Comparison of ENCODE assay signal across 8 cellular contexts in the genomic region with DNA sequence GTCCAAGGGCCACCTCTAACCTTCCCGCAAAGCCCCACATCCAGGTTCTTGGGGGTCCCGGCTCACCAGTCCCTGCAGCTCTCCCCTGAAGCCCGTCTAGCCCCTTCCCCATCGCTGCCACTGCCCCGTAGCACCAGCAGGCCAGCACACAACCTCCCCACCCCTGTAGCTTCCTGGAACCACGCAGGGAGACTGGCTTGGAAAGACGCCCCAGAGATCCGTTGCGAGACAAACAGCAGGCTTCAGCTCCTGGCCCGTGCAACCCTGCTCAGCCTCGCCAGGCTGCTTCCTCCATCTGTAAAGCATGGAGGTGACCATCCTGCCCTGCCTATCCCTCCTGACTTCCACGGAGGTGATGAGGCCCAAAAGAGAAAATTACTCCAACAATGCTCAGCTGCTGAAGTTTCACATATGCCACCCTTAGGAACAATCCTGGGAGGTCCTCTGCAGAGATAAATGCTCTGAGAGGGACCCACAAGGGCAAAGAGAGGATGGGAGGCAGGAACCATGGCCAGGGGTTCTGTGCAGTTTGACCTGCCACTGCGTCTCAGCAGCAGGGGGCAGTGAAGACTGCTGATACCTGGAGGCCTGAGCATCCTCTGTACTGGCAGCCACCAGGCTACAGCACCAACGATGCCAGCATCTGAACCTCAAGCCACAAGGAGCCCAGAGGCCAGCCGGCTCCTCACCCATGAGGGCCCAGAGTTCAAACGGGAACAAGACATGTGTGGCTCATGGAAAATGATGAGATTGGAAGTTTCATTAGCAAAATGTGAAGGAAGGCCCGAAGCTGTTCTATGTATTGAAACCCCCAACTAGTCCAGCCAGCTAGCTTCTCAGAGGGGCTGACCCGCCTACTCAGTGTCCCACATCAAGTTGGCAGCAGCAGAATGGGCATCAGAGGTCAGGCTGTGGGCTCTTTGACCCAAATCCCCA. TPM values are rescaled to one million over a fixed set of nuclear protein-coding genes. Genes with fewer than 3 reads are reported as not detected.
DNase-seq lines count a peak whose midpoint lies in the region; ATAC-seq and TF ChIP-seq lines count a peak whose summit lies in the region.

No MANE protein-coding gene starts in this region.

- no peak overlapping the region for H3K4me3 ChIP-seq in AG04449 (ENCODE audit: low read depth, low read length)
- no peak overlapping the region for H3K4me3 ChIP-seq in ovary

- no peaks in the 10 kb centered on the region for H3K36me3 ChIP-seq in ovary

- no peak for TF ChIP-seq EP300 in ovary (IDR thresholded peaks at IDR 0.05)

- no peaks in the 10 kb centered on the region for H3K9me3 Mint-ChIP-seq in IgD-negative memory B cell

- peaks cover 3% of the 10 kb centered on the region for H3K27me3 Mint-ChIP-seq in IgD-negative memory B cell

- TF ChIP-seq CTCF in AG04449 (IDR thresholded peaks at IDR 0.05; ENCODE audit: insufficient read depth, low read length, missing control alignments) (peak; percentile 9), ovary (IDR thresholded peaks at IDR 0.05) (no peak)

- no peaks in the 10 kb centered on the region for H3K9me3 ChIP-seq in ovary

- intact Hi-C loops in ovary (cut with DNase I): no loop called here

- peaks cover 20% of the 10 kb centered on the region for H3K4me1 ChIP-seq in ovary (ENCODE audit: insufficient read depth)

- no peak for DNase-seq in AG04449 (ENCODE audit: low read depth, low spot score)
- peak; percentile 15 for DNase-seq in activated T-helper 9 cell treated with anti-CD3 and anti-CD28 coated beads, Interleukin-2, amount 50 U/mL, for 16 hours (ENCODE audit: low read depth)
- DNase-seq in lung microvascular endothelial cell (ENCODE audit: low read depth in 2 of 2): peak; percentile 13 to 28
- DNase-seq in ovary: no peak
- no peak for DNase-seq in GDM1 (lab: John Stamatoyannopoulos, UW)
- no peak for DNase-seq in putamen (ENCODE audit: low spot score)

- peak overlapping the region in 1 of 4 donors; percentile 22 for H3K4me3 Mint-ChIP-seq in IgD-negative memory B cell

- peaks cover 31 to 43% (median 37%) of the 10 kb centered on the region in 3 donors for H3K4me1 Mint-ChIP-seq in IgD-negative memory B cell

- ATAC-seq in HG02938 (IDR thresholded peaks at IDR 0.05; ENCODE audit: unreplicated experiment): no peak

- CTCF ChIA-PET in AG04449 (lab: Yijun Ruan, JAX): interaction anchor here (1.9 to 2.1 kb wide), 2 partner anchors 9 to 39 kb away, joined by 5 to 8 read pairs; a partner anchor contains a TSS

- no peaks in the 10 kb centered on the region for H3K27me3 ChIP-seq in ovary

- WGBS in ovary, 3 donors: 71 to 77% (median 74%) methylated on average over 18 of the region's 18 CpGs

- H3K27ac ChIP-seq in ovary: no peak overlapping the region

- H3K27ac Mint-ChIP-seq in IgD-negative memory B cell: peak overlapping the region in 2 of 3 donors; percentile 46 to 64

- TF ChIP-seq POLR2A in ovary (IDR thresholded peaks at IDR 0.05): no peak

- H3K36me3 Mint-ChIP-seq in IgD-negative memory B cell: peaks cover 1% of the 10 kb centered on the region

- POLR2A ChIA-PET in AG04449 (lab: Yijun Ruan, JAX): interaction anchor here (0.6 kb wide), 1 partner anchor 60 kb away, joined by 3 read pairs; no protein-coding TSS in a partner anchor

RNA-seq across cellular contexts. Expression of a gene that starts 16.1 kb away (rescaled TPM):
- polyA plus RNA-seq in IgD-negative memory B cell (29.1 TPM), ovary (10 to 100 TPM; 23.9 to 51.2 TPM)
- total RNA-seq in lung microvascular endothelial cell (28.3 and 37.5 TPM in 2 replicates), ovary (10 to 100 TPM; 31.7 to 71.9 (median 60.2) TPM)

RNA-seq across cellular contexts. Expression of a gene that starts 25.0 kb away (rescaled TPM):
- polyA plus RNA-seq in IgD-negative memory B cell: not detected
- not detected in 2 replicates for total RNA-seq in lung microvascular endothelial cell
- total RNA-seq in ovary: not detected
- under 1 TPM in 1 of 2 donors, not detected in 1; 0.05 TPM for polyA plus RNA-seq in ovary

RNA-seq across cellular contexts. Expression of a gene that starts 38.3 kb away (rescaled TPM):
- polyA plus RNA-seq in IgD-negative memory B cell (12.5 TPM), ovary (10 to 100 TPM in 1 of 2 donors, 1 to 10 TPM in 1; 4.4 to 18.5 TPM)
- total RNA-seq in lung microvascular endothelial cell (3.3 and 4.2 TPM in 2 replicates), ovary (10 to 100 TPM; 12.8 to 20.2 (median 14.0) TPM)

RNA-seq across cellular contexts. Expression of a gene that starts 44.0 kb away (rescaled TPM):
- not detected for polyA plus RNA-seq in IgD-negative memory B cell
- total RNA-seq in lung microvascular endothelial cell: not detected in 2 replicates
- total RNA-seq in ovary: not detected
- polyA plus RNA-seq in ovary: not detected

Comparison
In these comparisons a context has a peak if more than half of its experiments do, and no peak if none do; other contexts are left out.
1. DNase-seq: peak in activated T-helper 9 cell treated with anti-CD3 and anti-CD28 coated beads, Interleukin-2, amount 50 U/mL, for 16 hours (single experiment) and lung microvascular endothelial cell (2 of 2); none in AG04449 (single experiment), ovary (0 of 5), GDM1 (single experiment) and putamen (single experiment).